In genomic region chr11:57727185-57727584, GRCh38 we compare ENCODE assay signal across 21 cellular contexts. TPM values are rescaled to one million over a fixed set of nuclear protein-coding genes. Genes with fewer than 3 reads are reported as not detected.
DNase-seq lines count a peak whose midpoint lies in the region; ATAC-seq and TF ChIP-seq lines count a peak whose summit lies in the region.
"Had no signal": no experiment of that assay in that cellular context is flagged by ENCODE, and none has a peak within 500 bp of the region (broad histone marks: within the 10 kb centered on the region; RNA-seq: fewer than 3 reads in every experiment).

No MANE protein-coding gene starts in this region.

- peak overlapping the region; percentile 64 for H3K27ac Mint-ChIP-seq in activated T-cell treated with anti-CD3 and anti-CD28 coated beads, Interleukin-2, amount 50 U/mL, for 24 hours
- H3K27ac Mint-ChIP-seq in stimulated activated memory B cell treated with anti-CD40 and anti-IgM and Interleukin-4, amounts not matched to agents 10 μg/mL and 1 μg/mL and 100 μg/mL, for 72 hours = peak overlapping the region; percentile 83
- peak overlapping the region in 1 of 2 donors; percentile 40 for H3K27ac Mint-ChIP-seq in activated naive CD4-positive, alpha-beta T cell treated with anti-CD3 and anti-CD28 coated beads, Interleukin-2, amount 50 U/mL, for 72 hours
- H3K27ac Mint-ChIP-seq: CD8-positive, alpha-beta T cell had no signal

- H3K27ac ChIP-seq in RWPE1 (no peak overlapping the region), epithelial cell of prostate (peak overlapping the region; percentile 16), gastrocnemius medialis (no peak overlapping the region)
- H3K27ac ChIP-seq: Peyer's patch had no signal

- H3K4me1 Mint-ChIP-seq in activated T-cell treated with anti-CD3 and anti-CD28 coated beads, Interleukin-2, amount 50 U/mL, for 24 hours (ENCODE audit: low read depth) = peaks cover 23% of the 10 kb centered on the region
- H3K4me1 Mint-ChIP-seq in stimulated activated memory B cell treated with anti-CD40 and anti-IgM and Interleukin-4, amounts not matched to agents 10 μg/mL and 1 μg/mL and 100 μg/mL, for 72 hours = peaks cover 20% of the 10 kb centered on the region

- H3K4me3 ChIP-seq in gastrocnemius medialis = no peak overlapping the region
- H3K4me3 ChIP-seq: Peyer's patch had no signal

- H3K27me3 ChIP-seq in gastrocnemius medialis = no peaks in the 10 kb centered on the region
- H3K27me3 ChIP-seq: Peyer's patch had no signal

- POLR2A ChIA-PET in RWPE1 (lab: Yijun Ruan, JAX; ENCODE audit: low non-redundant PET) = interaction anchor here (0.6 kb wide), 1 partner anchor 15 kb away, joined by 3 read pairs; no protein-coding TSS in a partner anchor

- no peaks in the 10 kb centered on the region for H3K27me3 Mint-ChIP-seq in activated T-cell treated with anti-CD3 and anti-CD28 coated beads, Interleukin-2, amount 50 U/mL, for 24 hours
- no peaks in the 10 kb centered on the region for H3K27me3 Mint-ChIP-seq in stimulated activated memory B cell treated with anti-CD40 and anti-IgM and Interleukin-4, amounts not matched to agents 10 μg/mL and 1 μg/mL and 100 μg/mL, for 72 hours

- no peaks in the 10 kb centered on the region for H3K4me1 ChIP-seq in gastrocnemius medialis

- H3K36me3 ChIP-seq in gastrocnemius medialis = no peaks in the 10 kb centered on the region

- no peaks in the 10 kb centered on the region for H3K9me3 Mint-ChIP-seq in activated T-cell treated with anti-CD3 and anti-CD28 coated beads, Interleukin-2, amount 50 U/mL, for 24 hours
- H3K9me3 Mint-ChIP-seq in stimulated activated memory B cell treated with anti-CD40 and anti-IgM and Interleukin-4, amounts not matched to agents 10 μg/mL and 1 μg/mL and 100 μg/mL, for 72 hours = no peaks in the 10 kb centered on the region
- no peaks in the 10 kb centered on the region for H3K9me3 Mint-ChIP-seq in activated naive CD4-positive, alpha-beta T cell treated with anti-CD3 and anti-CD28 coated beads, Interleukin-2, amount 50 U/mL, for 72 hours
- H3K9me3 Mint-ChIP-seq: CD8-positive, alpha-beta T cell had no signal

- H3K9me3 ChIP-seq in gastrocnemius medialis = no peaks in the 10 kb centered on the region
- H3K9me3 ChIP-seq: Peyer's patch had no signal

- H3K36me3 Mint-ChIP-seq in activated T-cell treated with anti-CD3 and anti-CD28 coated beads, Interleukin-2, amount 50 U/mL, for 24 hours (ENCODE audit: low read depth) = peaks cover 64% of the 10 kb centered on the region
- H3K36me3 Mint-ChIP-seq in stimulated activated memory B cell treated with anti-CD40 and anti-IgM and Interleukin-4, amounts not matched to agents 10 μg/mL and 1 μg/mL and 100 μg/mL, for 72 hours = peaks cover 12% of the 10 kb centered on the region
- H3K36me3 Mint-ChIP-seq in activated naive CD4-positive, alpha-beta T cell treated with anti-CD3 and anti-CD28 coated beads, Interleukin-2, amount 50 U/mL, for 72 hours = no peaks in the 10 kb centered on the region

- TF ChIP-seq POLR2A in gastrocnemius medialis (IDR thresholded peaks at IDR 0.05) = no peak

- CTCF ChIA-PET in RWPE1 (lab: Yijun Ruan, JAX) = interaction anchor here (0.7 kb wide), 1 partner anchor 8 kb away, joined by 4 read pairs; no protein-coding TSS in a partner anchor

- H3K4me3 Mint-ChIP-seq in activated T-cell treated with anti-CD3 and anti-CD28 coated beads, Interleukin-2, amount 50 U/mL, for 24 hours = no peak overlapping the region
- H3K4me3 Mint-ChIP-seq in stimulated activated memory B cell treated with anti-CD40 and anti-IgM and Interleukin-4, amounts not matched to agents 10 μg/mL and 1 μg/mL and 100 μg/mL, for 72 hours = no peak overlapping the region
- H3K4me3 Mint-ChIP-seq: CD8-positive, alpha-beta T cell had no signal

- TF ChIP-seq CTCF in RWPE1 (conservative IDR thresholded peaks at IDR 0.05; ENCODE audit: low read depth) (no peak), gastrocnemius medialis (IDR thresholded peaks at IDR 0.05 in 4 of 5, conservative IDR thresholded peaks at IDR 0.05 in 1 of 5) (no peak)

- ATAC-seq in stimulated activated memory B cell treated with anti-CD40 and anti-IgM and Interleukin-4, amounts not matched to agents 10 μg/mL and 1 μg/mL and 100 μg/mL, for 72 hours = no peak
- ATAC-seq in GM19452 (IDR thresholded peaks at IDR 0.05; ENCODE audit: unreplicated experiment) = no peak
- ATAC-seq in gastrocnemius medialis = no peak
- no peak for ATAC-seq in activated naive CD4-positive, alpha-beta T cell treated with anti-CD3 and anti-CD28 coated beads, Interleukin-2, amount 50 U/mL, for 72 hours
- ATAC-seq: CD8-positive, alpha-beta T cell had no signal

- intact Hi-C loops in gastrocnemius medialis (cut with DNase I; ENCODE audit: low total_unique reads) = no loop called here

- in situ Hi-C loops in gastrocnemius medialis (cut with MboI; ENCODE audit: low sequenced_read_pairs in 4 of 4) = no loop called here

- no peak for DNase-seq in activated T-cell treated with anti-CD3 and anti-CD28 coated beads, Interleukin-2, amount 50 U/mL, for 24 hours
- DNase-seq in activated T-cell treated with anti-CD3 and anti-CD28 coated beads for 4 hours = no peak
- peak; percentile 18 for DNase-seq in RWPE1 (ENCODE audit: low spot score)
- DNase-seq in epithelial cell of prostate (ENCODE audit: low read depth, low spot score) = no peak
- no peak for DNase-seq in gastrocnemius medialis
- DNase-seq in activated naive CD4-positive, alpha-beta T cell treated with anti-CD3 and anti-CD28 coated beads, Interleukin-2, amount 50 U/mL, for 72 hours (ENCODE audit: low spot score in 2 of 2) = no peak
- DNase-seq: CD8-positive, alpha-beta T cell; DMS79 treated with DMSO at 0.1 percent for 48 hours; KBM-7; NCI-H1092; NCI-H146; NCI-H2081; NCI-H510A treated with DMSO at 0.1 percent for 48 hours; NCI-H82; Peyer's patch; SHP77 had no signal

RNA-seq across cellular contexts. Expression of gene SELENOH, which starts 14.1 kb away (rescaled TPM):
- total RNA-seq in gastrocnemius medialis = 100 to 1,000 TPM in 3 of 4 donors, 10 to 100 TPM in 1; 94.7 to 145 (median 132) TPM
- total RNA-seq in activated naive CD4-positive, alpha-beta T cell treated with anti-CD3 and anti-CD28 coated beads, Interleukin-2, amount 50 U/mL, for 72 hours = 100 to 1,000 TPM; 156 to 237 TPM

RNA-seq across cellular contexts. Expression of gene TMX2, which starts 14.8 kb away (rescaled TPM):
- total RNA-seq in gastrocnemius medialis = 10 to 100 TPM; 29.1 to 54.9 (median 40.5) TPM
- 10 to 100 TPM; 51.1 to 52.7 TPM for total RNA-seq in activated naive CD4-positive, alpha-beta T cell treated with anti-CD3 and anti-CD28 coated beads, Interleukin-2, amount 50 U/mL, for 72 hours

RNA-seq across cellular contexts. Expression of gene MED19, which starts 15.2 kb away (rescaled TPM):
- total RNA-seq in gastrocnemius medialis = 10 to 100 TPM in 2 of 4 donors, 1 to 10 TPM in 2; 8.3 to 13.1 (median 10.4) TPM
- 10 to 100 TPM; 10.6 to 11.2 TPM for total RNA-seq in activated naive CD4-positive, alpha-beta T cell treated with anti-CD3 and anti-CD28 coated beads, Interleukin-2, amount 50 U/mL, for 72 hours

RNA-seq across cellular contexts. Expression of gene BTBD18, which starts 24.4 kb away (rescaled TPM):
- total RNA-seq in gastrocnemius medialis = not detected
- not detected for total RNA-seq in activated naive CD4-positive, alpha-beta T cell treated with anti-CD3 and anti-CD28 coated beads, Interleukin-2, amount 50 U/mL, for 72 hours
- total RNA-seq: A172; CD8-positive, alpha-beta T cell; G401; H1; Peyer's patch had no signal

RNA-seq across cellular contexts. Expression of gene CTNND1, which starts 34.4 kb away (rescaled TPM):
- total RNA-seq in gastrocnemius medialis = 10 to 100 TPM; 19.7 to 29.8 (median 24.5) TPM
- 10 to 100 TPM; 10.4 to 19.7 TPM for total RNA-seq in activated naive CD4-positive, alpha-beta T cell treated with anti-CD3 and anti-CD28 coated beads, Interleukin-2, amount 50 U/mL, for 72 hours
